In genomic region chr11:82960779-82961143, GRCh38 we compare ENCODE assay signal across 9 cellular contexts. TPM values are rescaled to one million over a fixed set of nuclear protein-coding genes. Genes with fewer than 3 reads are reported as not detected.
DNase-seq lines count a peak whose midpoint lies in the region; ATAC-seq and TF ChIP-seq lines count a peak whose summit lies in the region.
"Had no signal": no experiment of that assay in that cellular context is flagged by ENCODE, and none has a peak within 500 bp of the region (broad histone marks: within the 10 kb centered on the region; RNA-seq: fewer than 3 reads in every experiment).

No MANE protein-coding gene starts in this region.

- peak overlapping the region; percentile 31 for H3K27ac Mint-ChIP-seq in activated T-helper 2 cell treated with anti-CD3 and anti-CD28 coated beads, Interferon-gamma antibody, Interleukin-2, Interleukin-4, amounts not matched to agents 10 μg/mL and 5 μg/mL and 100 μg/mL, durations not matched to agents 14 hours and 24 hours and 36 hours

- H3K4me1 Mint-ChIP-seq in activated T-helper 2 cell treated with anti-CD3 and anti-CD28 coated beads, Interferon-gamma antibody, Interleukin-2, Interleukin-4, amounts not matched to agents 10 μg/mL and 5 μg/mL and 100 μg/mL, durations not matched to agents 14 hours and 24 hours and 36 hours (ENCODE audit: low read depth): peaks cover 48% of the 10 kb centered on the region

- TF ChIP-seq CTCF in GM20000 (IDR thresholded peaks at IDR 0.05; ENCODE audit: extremely low read depth, missing control alignments): no peak

- peak overlapping the region; percentile 34 for H3K4me3 Mint-ChIP-seq in activated T-helper 2 cell treated with anti-CD3 and anti-CD28 coated beads, Interferon-gamma antibody, Interleukin-2, Interleukin-4, amounts not matched to agents 10 μg/mL and 5 μg/mL and 100 μg/mL, durations not matched to agents 14 hours and 24 hours and 36 hours (ENCODE audit: low read depth)

- H3K9me3 Mint-ChIP-seq in activated T-helper 2 cell treated with anti-CD3 and anti-CD28 coated beads, Interferon-gamma antibody, Interleukin-2, Interleukin-4, amounts not matched to agents 10 μg/mL and 5 μg/mL and 100 μg/mL, durations not matched to agents 14 hours and 24 hours and 36 hours: peaks cover 20% of the 10 kb centered on the region

- intact Hi-C loops in activated T-helper 2 cell treated with anti-CD3 and anti-CD28 coated beads, Interferon-gamma antibody, Interleukin-2, Interleukin-4, amounts not matched to agents 10 μg/mL and 5 μg/mL and 100 μg/mL, durations not matched to agents 14 hours and 24 hours and 36 hours (cut with micrococcal nuclease): loop anchor here (1.0 kb wide), 6 partner anchors 9 to 111 kb away; partner anchors contain the start of gene RAB30

- DNase-seq in DMS79 (lab: John Stamatoyannopoulos, UW) (peak; percentile 76), GM20000 (ENCODE audit: low spot score) (no peak), NCI-H1694 (lab: John Stamatoyannopoulos, UW) (no peak)
- DNase-seq in activated T-helper 2 cell treated with anti-CD3 and anti-CD28 coated beads, Interferon-gamma antibody, Interleukin-2, Interleukin-4, amounts not matched to agents 10 μg/mL and 5 μg/mL and 100 μg/mL, durations not matched to agents 14 hours and 24 hours and 36 hours (ENCODE audit: low spot score): no peak
- DNase-seq in effector CD8-positive, alpha-beta T cell (lab: John Stamatoyannopoulos, UW): no peak
- DNase-seq: substantia nigra had no signal

- H3K27me3 Mint-ChIP-seq in activated T-helper 2 cell treated with anti-CD3 and anti-CD28 coated beads, Interferon-gamma antibody, Interleukin-2, Interleukin-4, amounts not matched to agents 10 μg/mL and 5 μg/mL and 100 μg/mL, durations not matched to agents 14 hours and 24 hours and 36 hours (ENCODE audit: low read depth): peaks cover 8% of the 10 kb centered on the region

- H3K36me3 Mint-ChIP-seq in activated T-helper 2 cell treated with anti-CD3 and anti-CD28 coated beads, Interferon-gamma antibody, Interleukin-2, Interleukin-4, amounts not matched to agents 10 μg/mL and 5 μg/mL and 100 μg/mL, durations not matched to agents 14 hours and 24 hours and 36 hours (ENCODE audit: low read depth): peaks cover 14% of the 10 kb centered on the region

- ATAC-seq in GM19351 (IDR thresholded peaks at IDR 0.05; ENCODE audit: unreplicated experiment) (peak; percentile 23), HG03175 (IDR thresholded peaks at IDR 0.05; ENCODE audit: unreplicated experiment) (peak; percentile 23), HG03025 (IDR thresholded peaks at IDR 0.05; ENCODE audit: low FRiP score, unreplicated experiment) (no peak)

RNA-seq across cellular contexts. Expression of gene DDIAS, which starts 59.2 kb away (rescaled TPM):
- total RNA-seq in activated T-helper 2 cell treated with anti-CD3 and anti-CD28 coated beads, Interferon-gamma antibody, Interleukin-2, Interleukin-4, amounts not matched to agents 10 μg/mL and 5 μg/mL and 100 μg/mL, durations not matched to agents 14 hours and 24 hours and 36 hours: 17.8 and 18.2 TPM in 2 replicates
